Comparison of ENCODE assay signal across 8 cellular contexts in the genomic region with DNA sequence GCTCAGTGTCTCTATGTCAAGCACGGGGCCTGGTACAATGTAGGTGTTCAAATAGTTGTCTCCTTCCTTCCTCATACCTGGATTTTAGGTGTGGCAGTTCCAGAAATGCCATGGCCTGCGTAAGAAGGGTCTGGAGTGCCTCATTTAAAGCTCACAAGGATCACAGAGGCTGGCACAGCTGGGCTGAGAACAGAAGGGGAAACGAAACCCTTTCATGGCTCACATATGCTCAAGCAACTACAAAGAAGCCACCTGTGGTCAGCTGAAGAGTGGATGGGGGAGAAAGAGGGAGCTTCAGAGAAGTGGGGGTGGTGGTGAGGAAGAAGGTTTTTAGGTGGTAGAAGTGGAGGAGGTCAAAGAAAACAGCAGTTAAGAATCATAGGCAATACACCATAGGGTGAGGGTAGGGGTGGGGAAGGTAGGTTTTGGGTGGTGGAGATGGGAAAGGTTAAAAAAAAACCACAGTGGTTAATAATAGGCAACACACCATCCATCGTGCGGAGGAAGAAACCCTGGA. TPM values are rescaled to one million over a fixed set of nuclear protein-coding genes. Genes with fewer than 3 reads are reported as not detected.
A peak's percentile ranks its signal among the peaks of the same experiment; 100 is the strongest.
DNase-seq lines count a peak whose midpoint lies in the region; ATAC-seq, FAIRE-seq and TF ChIP-seq lines count a peak whose summit lies in the region.

No MANE protein-coding gene starts in this region.

- H3K4me3 Mint-ChIP-seq in activated naive CD8-positive, alpha-beta T cell treated with anti-CD3 and anti-CD28 coated beads, Interleukin-2, amount 10 ng/mL, durations not matched to agents 7 days and 5 days: peak overlapping the region; percentile 64

- peak; percentile 84 for ATAC-seq in GM21367 (IDR thresholded peaks at IDR 0.05; ENCODE audit: unreplicated experiment)
- ATAC-seq in HG03460 (IDR thresholded peaks at IDR 0.05; ENCODE audit: unreplicated experiment): peak; percentile 89
- peak; percentile 88 for ATAC-seq in activated naive CD8-positive, alpha-beta T cell treated with anti-CD3 and anti-CD28 coated beads, Interleukin-2, amount 10 ng/mL, durations not matched to agents 7 days and 5 days (ENCODE audit: low read depth)

- H3K27me3 Mint-ChIP-seq in activated naive CD8-positive, alpha-beta T cell treated with anti-CD3 and anti-CD28 coated beads, Interleukin-2, amount 10 ng/mL, durations not matched to agents 7 days and 5 days: no peaks in the 10 kb centered on the region

- no peak for TF ChIP-seq CTCF in GM12865 (IDR thresholded peaks at IDR 0.05; ENCODE audit: insufficient read depth, low read depth, low read length, missing control alignments)

- no peak for FAIRE-seq in H54 (lab: Jason Lieb, UNC)

- peaks cover 2% of the 10 kb centered on the region for H3K9me3 Mint-ChIP-seq in activated naive CD8-positive, alpha-beta T cell treated with anti-CD3 and anti-CD28 coated beads, Interleukin-2, amount 10 ng/mL, durations not matched to agents 7 days and 5 days

- peaks cover 54% of the 10 kb centered on the region for H3K4me1 Mint-ChIP-seq in activated naive CD8-positive, alpha-beta T cell treated with anti-CD3 and anti-CD28 coated beads, Interleukin-2, amount 10 ng/mL, durations not matched to agents 7 days and 5 days

- DNase-seq in GM12865 (ENCODE audit: low read depth) (peak; percentile 94), cortex of kidney (lab: John Stamatoyannopoulos, UW) (no peak), glomerular visceral epithelial cell (ENCODE audit: extremely low spot score) (no peak), epidermal melanocyte (ENCODE audit: insufficient read length, low spot score) (no peak), H54 (ENCODE audit: insufficient read length, low spot score) (no peak)
- no peak for DNase-seq in activated naive CD8-positive, alpha-beta T cell treated with anti-CD3 and anti-CD28 coated beads, Interleukin-2, amount 10 ng/mL, durations not matched to agents 7 days and 5 days

- peak overlapping the region; percentile 15; the same call in 1 of the 2 replicates for H3K4me3 ChIP-seq in GM12865 (ENCODE audit: low read depth, low read length)

- H3K27ac Mint-ChIP-seq in activated naive CD8-positive, alpha-beta T cell treated with anti-CD3 and anti-CD28 coated beads, Interleukin-2, amount 10 ng/mL, durations not matched to agents 7 days and 5 days: peak overlapping the region; percentile 92

- POLR2A ChIA-PET in activated naive CD8-positive, alpha-beta T cell treated with anti-CD3 and anti-CD28 coated beads, Interleukin-2, amount 10 ng/mL, durations not matched to agents 7 days and 5 days (lab: Charles Lee): interaction anchor here (0.8 to 5.8 kb wide), 11 partner anchors 9 to 75 kb away, joined by 3 to 55 read pairs (median 4); a partner anchor contains a TSS

- peaks cover 9% of the 10 kb centered on the region for H3K36me3 Mint-ChIP-seq in activated naive CD8-positive, alpha-beta T cell treated with anti-CD3 and anti-CD28 coated beads, Interleukin-2, amount 10 ng/mL, durations not matched to agents 7 days and 5 days

- TF ChIP-seq POLR2A in H54 (IDR thresholded peaks at IDR 0.05; ENCODE audit: low read depth, low read length): no peak

RNA-seq across cellular contexts. Expression of a gene that starts 17.0 kb away (rescaled TPM):
- total RNA-seq in activated naive CD8-positive, alpha-beta T cell treated with anti-CD3 and anti-CD28 coated beads, Interleukin-2, amount 10 ng/mL, durations not matched to agents 7 days and 5 days: 10 to 100 TPM; 72.6 to 75.2 TPM
